Comparison of ENCODE assay signal across 8 cellular contexts in the genomic region with DNA sequence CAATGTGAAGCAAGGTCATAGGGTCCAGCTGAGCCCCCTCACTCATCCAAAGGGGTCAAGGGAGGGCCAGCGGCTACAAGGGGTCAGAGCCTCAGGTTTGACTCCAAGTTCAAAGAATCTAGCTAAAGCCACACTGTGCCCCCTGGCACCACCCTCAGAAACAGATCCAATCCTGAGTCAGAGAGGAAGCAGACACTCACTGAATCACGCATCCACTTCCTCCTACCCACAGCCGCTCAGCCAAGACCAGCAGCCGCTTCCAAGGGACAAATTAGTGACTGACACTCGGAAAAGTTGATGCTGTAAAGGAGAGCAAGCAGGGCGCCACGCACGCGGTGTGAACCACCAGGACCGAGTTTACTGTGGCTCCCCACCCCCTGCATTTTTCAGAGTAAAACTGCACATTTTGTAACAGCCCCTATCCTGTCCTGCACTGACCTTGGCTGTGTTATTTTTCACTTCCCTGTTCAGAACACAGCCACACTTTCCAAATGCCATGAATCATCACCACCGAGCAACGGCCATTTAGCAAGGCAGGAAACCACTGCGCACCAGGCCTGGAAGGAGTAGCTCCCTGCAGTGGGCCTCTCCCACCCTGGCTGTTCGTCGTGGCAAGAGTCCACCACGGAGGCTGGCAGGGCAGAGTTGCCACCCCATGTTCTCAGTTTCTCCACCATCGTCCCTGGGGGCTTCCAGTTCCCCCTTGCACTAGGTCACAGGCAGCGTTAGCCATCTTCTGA.
DNase-seq lines count a peak whose midpoint lies in the region; ATAC-seq and TF ChIP-seq lines count a peak whose summit lies in the region.

No MANE protein-coding gene starts in this region.

- no peak overlapping the region for H3K4me3 ChIP-seq in CD8-positive, alpha-beta memory T cell (ENCODE audit: low read length)
- H3K4me3 ChIP-seq in osteoblast (ENCODE audit: insufficient read depth, low read length) (peak overlapping the region; percentile 7), testis (no peak overlapping the region)

- intact Hi-C loops in testis (cut with DNase I; ENCODE audit: low total_unique reads): loop anchor here (10.0 kb wide), 2 partner anchors 94 to 256 kb away; no protein-coding TSS in a partner anchor

- H3K27me3 Mint-ChIP-seq in CD8-positive, alpha-beta memory T cell: no peaks in the 10 kb centered on the region
- no peaks in the 10 kb centered on the region for H3K27me3 Mint-ChIP-seq in activated T-cell treated with anti-CD3 and anti-CD28 coated beads, Interleukin-2, amount 50 U/mL, for 4 hours (ENCODE audit: low read depth)

- H3K79me2 ChIP-seq in osteoblast (ENCODE audit: insufficient read depth, low read length): no peaks in the 10 kb centered on the region

- H3K27ac ChIP-seq in CD8-positive, alpha-beta memory T cell (ENCODE audit: low read depth, low read length): peak overlapping the region; percentile 49
- H3K27ac ChIP-seq in osteoblast (ENCODE audit: low read depth, low read length): peak overlapping the region; percentile 100
- peak overlapping the region; percentile 64 to 90 for H3K27ac ChIP-seq in testis

- H3K4me3 Mint-ChIP-seq in CD8-positive, alpha-beta memory T cell: peak overlapping the region in 5 of 7 donors; percentile 43 to 88 (median 68)
- H3K4me3 Mint-ChIP-seq in activated T-cell treated with anti-CD3 and anti-CD28 coated beads, Interleukin-2, amount 50 U/mL, for 4 hours: peak overlapping the region; percentile 66

- no peak overlapping the region for H2AFZ ChIP-seq in osteoblast (ENCODE audit: low read length)

- CTCF ChIA-PET in CD8-positive, alpha-beta memory T cell (lab: Charles Lee): interaction anchor here (0.9 to 3.1 kb wide), 4 partner anchors 11 to 55 kb away, joined by 3 to 12 read pairs (median 3); no protein-coding TSS in a partner anchor

- no peaks in the 10 kb centered on the region for H3K9me3 Mint-ChIP-seq in CD8-positive, alpha-beta memory T cell
- H3K9me3 Mint-ChIP-seq in activated T-cell treated with anti-CD3 and anti-CD28 coated beads, Interleukin-2, amount 50 U/mL, for 4 hours: no peaks in the 10 kb centered on the region

- no peaks in the 10 kb centered on the region for H3K9me3 ChIP-seq in CD8-positive, alpha-beta memory T cell (ENCODE audit: low read length)
- H3K9me3 ChIP-seq in osteoblast (ENCODE audit: low read depth, low read length) (no peaks in the 10 kb centered on the region), testis (no peaks in the 10 kb centered on the region)

- peaks cover 38% of the 10 kb centered on the region for H3K4me1 ChIP-seq in CD8-positive, alpha-beta memory T cell (ENCODE audit: insufficient read depth, low read length)
- H3K4me1 ChIP-seq in osteoblast (ENCODE audit: insufficient read depth, low read length) (peaks cover 65% of the 10 kb centered on the region), testis (peaks cover 59% of the 10 kb centered on the region)

- H3K4me2 ChIP-seq in osteoblast (ENCODE audit: insufficient read depth, low read length): peak overlapping the region; percentile 73

- peak; percentile 90 to 93 for ATAC-seq in activated T-cell treated with anti-CD3 and anti-CD28 coated beads, Interleukin-2, amount 50 U/mL, for 4 hours
- ATAC-seq in HG02938 (IDR thresholded peaks at IDR 0.05; ENCODE audit: unreplicated experiment): no peak

- peaks cover 40 to 62% (median 62%) of the 10 kb centered on the region in 3 donors for H3K4me1 Mint-ChIP-seq in CD8-positive, alpha-beta memory T cell
- peaks cover 73% of the 10 kb centered on the region for H3K4me1 Mint-ChIP-seq in activated T-cell treated with anti-CD3 and anti-CD28 coated beads, Interleukin-2, amount 50 U/mL, for 4 hours (ENCODE audit: low read depth)

- no peaks in the 10 kb centered on the region for H4K20me1 ChIP-seq in osteoblast (ENCODE audit: insufficient read depth, low read length)

- no peak for TF ChIP-seq POLR2A in testis (IDR thresholded peaks at IDR 0.05)

- WGBS in testis, 2 donors: 30 to 42% methylated on average over 17 to 18 of the region's 18 CpGs

- peak overlapping the region; percentile 78 to 97 (median 90) for H3K27ac Mint-ChIP-seq in CD8-positive, alpha-beta memory T cell

- no peaks in the 10 kb centered on the region for H3K27me3 ChIP-seq in CD8-positive, alpha-beta memory T cell (ENCODE audit: insufficient read depth, low read length, poor library complexity, severe bottlenecking)
- H3K27me3 ChIP-seq in osteoblast (ENCODE audit: insufficient read depth, low read length) (no peaks in the 10 kb centered on the region), testis (no peaks in the 10 kb centered on the region)

- H3K36me3 ChIP-seq in CD8-positive, alpha-beta memory T cell (ENCODE audit: insufficient read depth, low read length): no peaks in the 10 kb centered on the region
- H3K36me3 ChIP-seq in osteoblast (ENCODE audit: insufficient read depth, low read length) (no peaks in the 10 kb centered on the region), testis (ENCODE audit: low read depth, missing control alignments) (no peaks in the 10 kb centered on the region)

- no peaks in the 10 kb centered on the region for H3K36me3 Mint-ChIP-seq in CD8-positive, alpha-beta memory T cell
- H3K36me3 Mint-ChIP-seq in activated T-cell treated with anti-CD3 and anti-CD28 coated beads, Interleukin-2, amount 50 U/mL, for 4 hours (ENCODE audit: insufficient read depth): no peaks in the 10 kb centered on the region

- POLR2A ChIA-PET in CD8-positive, alpha-beta memory T cell (lab: Charles Lee): interaction anchor here (1.0 to 3.2 kb wide), 2 partner anchors 31 to 54 kb away, joined by 7 to 14 read pairs; no protein-coding TSS in a partner anchor

- no peak for TF ChIP-seq CTCF in osteoblast (IDR thresholded peaks at IDR 0.05; ENCODE audit: extremely low read depth, low read depth, low read length)
- TF ChIP-seq CTCF in testis (IDR thresholded peaks at IDR 0.05): no peak

- peak in 4 of 5 donors; percentile 26 to 74 (median 40) for DNase-seq in CD8-positive, alpha-beta memory T cell
- DNase-seq in GOT3 (lab: John Stamatoyannopoulos, UW): peak; percentile 91
- DNase-seq in OCI-M1 (lab: John Stamatoyannopoulos, UW): peak; percentile 88
- peak; percentile 74 for DNase-seq in activated T-cell treated with anti-CD3 and anti-CD28 coated beads, Interleukin-2, amount 50 U/mL, for 4 hours
- DNase-seq in fibroblast of peridontal ligament (ENCODE audit: extremely low read depth): peak; percentile 95
- peak; percentile 94 for DNase-seq in osteoblast (ENCODE audit: insufficient read length, low spot score, missing footprints)
- DNase-seq in testis: peak; percentile 79

Comparison
In these comparisons a context has a peak if more than half of its experiments do, and no peak if none do; other contexts are left out.
1. DNase-seq: peak in every context shown above with its lines; median percentile 95 in fibroblast of peridontal ligament; 94 in osteoblast; 91 in GOT3; 88 in OCI-M1; 79 in testis; 74 in activated T-cell treated with anti-CD3 and anti-CD28 coated beads, Interleukin-2, amount 50 U/mL, for 4 hours; 40 in CD8-positive, alpha-beta memory T cell.
2. H3K27ac ChIP-seq: peak in every context shown above with its lines; median percentile 100 in osteoblast; 77 in testis; 49 in CD8-positive, alpha-beta memory T cell.